In the genomic region with DNA sequence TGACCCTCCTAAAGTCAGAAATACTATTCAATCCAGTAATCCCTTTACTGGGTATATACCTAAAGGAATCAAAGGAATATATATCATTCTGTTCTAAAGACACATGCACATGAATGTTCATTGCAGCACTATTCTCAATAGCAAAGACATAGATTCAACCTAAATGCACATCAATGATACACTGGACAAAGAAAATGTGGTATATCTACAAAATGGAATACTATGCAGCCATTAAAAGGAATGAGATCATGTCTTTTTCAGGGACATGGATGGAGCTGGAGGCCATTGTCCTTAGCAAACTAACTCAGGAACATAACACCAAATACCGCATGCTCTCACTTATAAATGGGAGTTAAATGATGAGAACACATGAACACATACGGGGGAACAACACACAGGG, we compare ENCODE assay signal across 3 cellular contexts.
TF ChIP-seq lines count a peak whose summit lies in the region.

No MANE protein-coding gene starts in this region.

TF ChIP-seq in SK-N-SH treated with all-trans-retinoic acid at 6 μM for 48 hours, 23 proteins besides CTCF, POLR2A, EP300 and RAD21 (continued from another document):
- TF ChIP-seq ARNTL (CRISPR knock-in tag; IDR thresholded peaks at IDR 0.05; ENCODE audit: borderline replicate concordance, low read depth): no peak
- no peak for TF ChIP-seq ZFP30 (CRISPR knock-in tag; IDR thresholded peaks at IDR 0.05)
- no peak for TF ChIP-seq RARB (CRISPR knock-in tag; IDR thresholded peaks at IDR 0.05)
- TF ChIP-seq TOX (CRISPR knock-in tag; IDR thresholded peaks at IDR 0.05; ENCODE audit: borderline replicate concordance): no peak
- peak; percentile 81 for TF ChIP-seq ZNF8 (CRISPR knock-in tag; IDR thresholded peaks at IDR 0.05)

TF ChIP-seq in SK-N-SH, 30 proteins besides CTCF, POLR2A, EP300 and RAD21 (continued from another document):
- TF ChIP-seq, protein P1, sequence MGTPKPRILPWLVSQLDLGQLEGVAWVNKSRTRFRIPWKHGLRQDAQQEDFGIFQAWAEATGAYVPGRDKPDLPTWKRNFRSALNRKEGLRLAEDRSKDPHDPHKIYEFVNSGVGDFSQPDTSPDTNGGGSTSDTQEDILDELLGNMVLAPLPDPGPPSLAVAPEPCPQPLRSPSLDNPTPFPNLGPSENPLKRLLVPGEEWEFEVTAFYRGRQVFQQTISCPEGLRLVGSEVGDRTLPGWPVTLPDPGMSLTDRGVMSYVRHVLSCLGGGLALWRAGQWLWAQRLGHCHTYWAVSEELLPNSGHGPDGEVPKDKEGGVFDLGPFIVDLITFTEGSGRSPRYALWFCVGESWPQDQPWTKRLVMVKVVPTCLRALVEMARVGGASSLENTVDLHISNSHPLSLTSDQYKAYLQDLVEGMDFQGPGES (IDR thresholded peaks at IDR 0.05; ENCODE audit: low read depth, low read length): no peak
- no peak for TF ChIP-seq NFIC (IDR thresholded peaks at IDR 0.05; ENCODE audit: borderline replicate concordance)

TF ChIP-seq in K562, 482 proteins besides CTCF, POLR2A, EP300 and RAD21:
- TF ChIP-seq, protein P2, sequence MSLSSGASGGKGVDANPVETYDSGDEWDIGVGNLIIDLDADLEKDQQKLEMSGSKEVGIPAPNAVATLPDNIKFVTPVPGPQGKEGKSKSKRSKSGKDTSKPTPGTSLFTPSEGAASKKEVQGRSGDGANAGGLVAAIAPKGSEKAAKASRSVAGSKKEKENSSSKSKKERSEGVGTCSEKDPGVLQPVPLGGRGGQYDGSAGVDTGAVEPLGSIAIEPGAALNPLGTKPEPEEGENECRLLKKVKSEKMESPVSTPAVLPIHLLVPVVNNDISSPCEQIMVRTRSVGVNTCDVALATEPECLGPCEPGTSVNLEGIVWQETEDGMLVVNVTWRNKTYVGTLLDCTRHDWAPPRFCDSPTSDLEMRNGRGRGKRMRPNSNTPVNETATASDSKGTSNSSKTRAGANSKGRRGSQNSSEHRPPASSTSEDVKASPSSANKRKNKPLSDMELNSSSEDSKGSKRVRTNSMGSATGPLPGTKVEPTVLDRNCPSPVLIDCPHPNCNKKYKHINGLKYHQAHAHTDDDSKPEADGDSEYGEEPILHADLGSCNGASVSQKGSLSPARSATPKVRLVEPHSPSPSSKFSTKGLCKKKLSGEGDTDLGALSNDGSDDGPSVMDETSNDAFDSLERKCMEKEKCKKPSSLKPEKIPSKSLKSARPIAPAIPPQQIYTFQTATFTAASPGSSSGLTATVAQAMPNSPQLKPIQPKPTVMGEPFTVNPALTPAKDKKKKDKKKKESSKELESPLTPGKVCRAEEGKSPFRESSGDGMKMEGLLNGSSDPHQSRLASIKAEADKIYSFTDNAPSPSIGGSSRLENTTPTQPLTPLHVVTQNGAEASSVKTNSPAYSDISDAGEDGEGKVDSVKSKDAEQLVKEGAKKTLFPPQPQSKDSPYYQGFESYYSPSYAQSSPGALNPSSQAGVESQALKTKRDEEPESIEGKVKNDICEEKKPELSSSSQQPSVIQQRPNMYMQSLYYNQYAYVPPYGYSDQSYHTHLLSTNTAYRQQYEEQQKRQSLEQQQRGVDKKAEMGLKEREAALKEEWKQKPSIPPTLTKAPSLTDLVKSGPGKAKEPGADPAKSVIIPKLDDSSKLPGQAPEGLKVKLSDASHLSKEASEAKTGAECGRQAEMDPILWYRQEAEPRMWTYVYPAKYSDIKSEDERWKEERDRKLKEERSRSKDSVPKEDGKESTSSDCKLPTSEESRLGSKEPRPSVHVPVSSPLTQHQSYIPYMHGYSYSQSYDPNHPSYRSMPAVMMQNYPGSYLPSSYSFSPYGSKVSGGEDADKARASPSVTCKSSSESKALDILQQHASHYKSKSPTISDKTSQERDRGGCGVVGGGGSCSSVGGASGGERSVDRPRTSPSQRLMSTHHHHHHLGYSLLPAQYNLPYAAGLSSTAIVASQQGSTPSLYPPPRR (CRISPR knock-in tag; IDR thresholded peaks at IDR 0.05; ENCODE audit: borderline replicate concordance): no peak
- TF ChIP-seq ELF1 (tag; IDR thresholded peaks at IDR 0.05): no peak
- TF ChIP-seq ZNF146 (CRISPR knock-in tag; IDR thresholded peaks at IDR 0.05; ENCODE audit: unreplicated experiment): peak; percentile 37
- TF ChIP-seq RBM25 (IDR thresholded peaks at IDR 0.05; ENCODE audit: low read depth, low read length, severe bottlenecking): peak; percentile 45
- no peak for TF ChIP-seq MYC (IDR thresholded peaks at IDR 0.05; ENCODE audit: low read depth, low read length)
- no peak for TF ChIP-seq MYC (CRISPR knock-in tag; IDR thresholded peaks at IDR 0.05; ENCODE audit: borderline replicate concordance, low read depth)
